ENCODE assay signal across 25 cellular contexts in the genomic region with DNA sequence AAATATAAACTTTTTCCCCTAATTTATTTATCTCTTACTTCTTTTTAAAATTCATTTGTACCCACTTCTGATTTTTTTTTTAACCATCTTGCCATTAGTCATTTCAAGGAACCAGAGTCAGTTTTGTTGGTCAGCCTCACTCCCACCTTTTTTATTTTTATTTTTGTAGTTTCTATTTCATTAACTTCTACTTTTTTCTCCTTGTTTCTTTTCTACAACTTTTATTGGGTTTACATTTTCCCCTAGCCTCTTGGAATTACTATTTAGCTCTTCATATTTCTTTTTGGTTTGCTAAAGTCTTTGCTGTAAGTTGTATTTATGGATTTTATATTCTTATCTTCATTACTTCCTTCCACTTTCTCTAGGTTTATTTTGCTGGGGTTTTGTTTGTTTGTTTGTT. TPM values are rescaled to one million over a fixed set of nuclear protein-coding genes. Genes with fewer than 3 reads are reported as not detected.
A peak's percentile ranks its signal among the peaks of the same experiment; 100 is the strongest.
DNase-seq lines count a peak whose midpoint lies in the region; ATAC-seq, FAIRE-seq and TF ChIP-seq lines count a peak whose summit lies in the region.
"Had no signal": no experiment of that assay in that cellular context is flagged by ENCODE, and none has a peak within 500 bp of the region (broad histone marks: within the 10 kb centered on the region; RNA-seq: fewer than 3 reads in every experiment).

No MANE protein-coding gene starts in this region.

- peaks cover 22% of the 10 kb centered on the region for H3K36me3 Mint-ChIP-seq in HFFc6 (ENCODE audit: low read depth)
- no peaks in the 10 kb centered on the region for H3K36me3 Mint-ChIP-seq in nephron progenitor cell (ENCODE audit: low read depth)
- H3K36me3 Mint-ChIP-seq: CD14-positive monocyte; CD4-positive, alpha-beta memory T cell; CD4-positive, CD25-positive, alpha-beta regulatory T cell; CD8-positive, alpha-beta memory T cell had no signal

- intact Hi-C loops in HCT116 (cut with micrococcal nuclease) (no loop called here), K562 (cut with micrococcal nuclease) (no loop called here), left cardiac atrium (cut with DNase I) (no loop called here), kidney (cut with DNase I) (no loop called here), esophagus squamous epithelium (cut with DNase I) (no loop called here)

- H3K9me3 ChIP-seq in HCT116 (ENCODE audit: control insufficient read depth in 1 of 2, insufficient read depth in 1 of 2, low read depth in 1 of 2, low read length in 2 of 2) = no peaks in the 10 kb centered on the region
- H3K9me3 ChIP-seq in K562 (replicated peaks; ENCODE audit: control insufficient read depth, insufficient read depth, low read depth, low read length) = no peaks in the 10 kb centered on the region
- H3K9me3 ChIP-seq in kidney (ENCODE audit: control insufficient read depth in 1 of 2, low read length in 2 of 2) = peaks cover 0 to 4% of the 10 kb centered on the region in 2 donors
- no peaks in the 10 kb centered on the region for H3K9me3 ChIP-seq in esophagus squamous epithelium
- H3K9me3 ChIP-seq: BE2C, BLaER1, Caco-2 had no signal

- FAIRE-seq in K562 (lab: Jason Lieb, UNC) = no peak
- FAIRE-seq in kidney (lab: Jason Lieb, UNC) = no peak
- FAIRE-seq: D721Med, G401.6, GM12891, GM19239 had no signal

- H3K4me2 ChIP-seq in HCT116 (ENCODE audit: low read length) (no peak overlapping the region), K562 (ENCODE audit: insufficient read depth, low read length) (no peak overlapping the region)
- H3K4me2 ChIP-seq: BLaER1 had no signal

- ATAC-seq in HCT116 (no peak), K562 (no peak), left cardiac atrium (no peak)

- RAD21 ChIA-PET in HCT116 (lab: Charles Lee; ENCODE audit: low non-redundant PET in 1 of 2, low total read pairs in 2 of 2, uncharacterized antibody in 2 of 2, unreplicated experiment in 2 of 2) = no interaction called here

- TF ChIP-seq EP300 in K562 (IDR thresholded peaks at IDR 0.05; ENCODE audit: low read length) = no peak

- no peaks in the 10 kb centered on the region for H3K9me1 ChIP-seq in K562 (ENCODE audit: control insufficient read depth, insufficient read depth, low read length)

- peaks cover 23% of the 10 kb centered on the region for H3K4me1 Mint-ChIP-seq in HFFc6 (ENCODE audit: low read depth)
- no peaks in the 10 kb centered on the region for H3K4me1 Mint-ChIP-seq in nephron progenitor cell
- H3K4me1 Mint-ChIP-seq: CD14-positive monocyte; CD4-positive, alpha-beta memory T cell; CD4-positive, CD25-positive, alpha-beta regulatory T cell; CD8-positive, alpha-beta memory T cell had no signal

- H3K27me3 Mint-ChIP-seq in HFFc6 (ENCODE audit: insufficient read depth) = peaks cover 1% of the 10 kb centered on the region; the same call in 1 of the 2 replicates
- H3K27me3 Mint-ChIP-seq in nephron progenitor cell (ENCODE audit: low read depth, poor library complexity) = peaks cover 5% of the 10 kb centered on the region
- H3K27me3 Mint-ChIP-seq: CD4-positive, alpha-beta memory T cell; CD4-positive, CD25-positive, alpha-beta regulatory T cell; CD8-positive, alpha-beta memory T cell had no signal

- H3K36me3 ChIP-seq in HCT116 (ENCODE audit: control insufficient read depth in 1 of 2, insufficient read depth in 2 of 2, low read length in 2 of 2) = no peaks in the 10 kb centered on the region
- H3K36me3 ChIP-seq in K562 (ENCODE audit: control insufficient read depth, insufficient read depth, low read length) = no peaks in the 10 kb centered on the region
- H3K36me3 ChIP-seq in kidney (ENCODE audit: control insufficient read depth in 1 of 2, insufficient read depth in 2 of 2, low read length in 2 of 2) = no peaks in the 10 kb centered on the region
- H3K36me3 ChIP-seq in esophagus squamous epithelium = no peaks in the 10 kb centered on the region
- H3K36me3 ChIP-seq: BE2C, BLaER1 had no signal

- H3K4me3 ChIP-seq in HCT116 (replicated peaks in 1 of 2; ENCODE audit: low read depth in 1 of 2, low read length in 2 of 2) (no peak overlapping the region), K562 (no peak overlapping the region), kidney (ENCODE audit: low read length in 2 of 2) (no peak overlapping the region), esophagus squamous epithelium (no peak overlapping the region)
- H3K4me3 ChIP-seq: BLaER1 had no signal

- H3K27ac ChIP-seq in HCT116 (ENCODE audit: low read depth, low read length) (no peak overlapping the region), K562 (ENCODE audit: extremely low read depth, low read depth, low read length) (no peak overlapping the region), kidney (ENCODE audit: low read depth in 2 of 2, low read length in 2 of 2) (no peak overlapping the region), esophagus squamous epithelium (no peak overlapping the region)
- H3K27ac ChIP-seq: BLaER1 had no signal

- DNase-seq in HCT116 (ENCODE audit: low read depth, low spot score) (no peak), HFFc6 (no peak), K562 (ENCODE audit: extremely low read depth in 1 of 4, low spot score in 3 of 4) (no peak), nephron progenitor cell (no peak), COLO668 (lab: John Stamatoyannopoulos, UW; ENCODE audit: unreplicated experiment) (no peak), left cardiac atrium (no peak), kidney (no peak), esophagus squamous epithelium (lab: John Stamatoyannopoulos, UW) (no peak)
- DNase-seq: 8988T; ACHN; BE2C; C1 segment of cervical spinal cord; Caco-2; Calu3; CD4-positive, alpha-beta memory T cell; CD4-positive, CD25-positive, alpha-beta regulatory T cell; CD8-positive, alpha-beta memory T cell; DMS79 treated with DMSO at 0.1 percent for 48 hours; GF-D8 had no signal

- H3K9me2 ChIP-seq in HCT116 (ENCODE audit: insufficient read depth) = peaks cover 4% of the 10 kb centered on the region; the same call in 1 of the 2 replicates

- peak overlapping the region; percentile 45; the same call in 1 of the 2 replicates for H3K27ac Mint-ChIP-seq in HFFc6
- peak overlapping the region; percentile 10 for H3K27ac Mint-ChIP-seq in nephron progenitor cell
- H3K27ac Mint-ChIP-seq: CD14-positive monocyte; CD4-positive, alpha-beta memory T cell; CD4-positive, CD25-positive, alpha-beta regulatory T cell; CD8-positive, alpha-beta memory T cell had no signal

- H3K79me2 ChIP-seq in HCT116 (ENCODE audit: insufficient read depth, low read length) (no peaks in the 10 kb centered on the region), K562 (ENCODE audit: control insufficient read depth, insufficient read depth, low read length) (no peaks in the 10 kb centered on the region)

- H2AFZ ChIP-seq in HCT116 (ENCODE audit: low read depth, low read length, poor library complexity, severe bottlenecking) (peak overlapping the region; percentile 8), K562 (ENCODE audit: low read depth, low read length) (no peak overlapping the region; the same call in 1 of the 2 replicates)

- BruUV-seq in HCT116 (replicated peaks; lab: Mats Ljungman, UMichigan) (no TSS peak), K562 (replicated peaks; lab: Mats Ljungman, UMichigan) (no TSS peak)

- CTCF ChIA-PET in HCT116 (lab: Charles Lee) (no interaction called here), K562 (lab: Yijun Ruan, JAX; ENCODE audit: low intra/inter-chr PET ratio) (no interaction called here)

- TF ChIP-seq CTCF in HCT116 (IDR thresholded peaks at IDR 0.05 in 2 of 3, conservative IDR thresholded peaks at IDR 0.05 in 1 of 3; ENCODE audit: borderline replicate concordance in 1 of 3, insufficient read depth in 1 of 3, low read depth in 2 of 3, low read length in 2 of 3) (no peak), HFFc6 (IDR thresholded peaks at IDR 0.05) (no peak), K562 (IDR thresholded peaks at IDR 0.05 in 2 of 3, conservative IDR thresholded peaks at IDR 0.05 in 1 of 3; ENCODE audit: insufficient read depth in 2 of 3, low read depth in 1 of 3, low read length in 3 of 3) (no peak), nephron progenitor cell (IDR thresholded peaks at IDR 0.05) (no peak), kidney (IDR thresholded peaks at IDR 0.05; ENCODE audit: borderline replicate concordance, extremely low read depth, insufficient read depth) (no peak), esophagus squamous epithelium (IDR thresholded peaks at IDR 0.05) (no peak)

- POLR2A ChIA-PET in HCT116 (lab: Charles Lee) (no interaction called here), K562 (lab: Yijun Ruan, JAX) (no interaction called here)

- TF ChIP-seq RAD21 in HCT116 (IDR thresholded peaks at IDR 0.05; ENCODE audit: low read depth) (no peak), K562 (CRISPR knock-in tag; conservative IDR thresholded peaks at IDR 0.05 in 1 of 2, IDR thresholded peaks at IDR 0.05 in 1 of 2) (no peak)

- H4K20me1 ChIP-seq in HCT116 (ENCODE audit: insufficient read depth) = no peaks in the 10 kb centered on the region
- no peaks in the 10 kb centered on the region for H4K20me1 ChIP-seq in K562 (replicated peaks; ENCODE audit: control insufficient read depth, insufficient read depth, low read length)
- H4K20me1 ChIP-seq: BLaER1 had no signal

- TF ChIP-seq POLR2A in HCT116 (IDR thresholded peaks at IDR 0.05; ENCODE audit: borderline replicate concordance, extremely low read depth, insufficient read depth, insufficient read length) (no peak), K562 (conservative IDR thresholded peaks at IDR 0.05) (no peak), esophagus squamous epithelium (IDR thresholded peaks at IDR 0.05) (no peak)

- H3K9me3 Mint-ChIP-seq in HFFc6 = no peaks in the 10 kb centered on the region; the same call in 1 of the 2 replicates
- H3K9me3 Mint-ChIP-seq in nephron progenitor cell = peaks cover 14% of the 10 kb centered on the region

- H3K4me1 ChIP-seq in HCT116 (ENCODE audit: control insufficient read depth in 1 of 2, insufficient read depth in 2 of 2, low read length in 2 of 2) = no peaks in the 10 kb centered on the region
- H3K4me1 ChIP-seq in K562 (replicated peaks in 1 of 2; ENCODE audit: control insufficient read depth in 2 of 2, insufficient read depth in 2 of 2, low read length in 2 of 2) = peaks cover 0 to 3% of the 10 kb centered on the region in 2 experiments; a peak in 3 of 5 replicates
- H3K4me1 ChIP-seq in kidney (ENCODE audit: control insufficient read depth in 1 of 2, insufficient read depth in 1 of 2, low read depth in 1 of 2, low read length in 2 of 2) = no peaks in the 10 kb centered on the region
- no peaks in the 10 kb centered on the region for H3K4me1 ChIP-seq in esophagus squamous epithelium
- H3K4me1 ChIP-seq: BE2C, BLaER1, Caco-2 had no signal

- in situ Hi-C loops in K562 (cut with MboI) = no loop called here

- H3K27me3 ChIP-seq in HCT116 (ENCODE audit: insufficient read depth, low read length) = no peaks in the 10 kb centered on the region
- no peaks in the 10 kb centered on the region for H3K27me3 ChIP-seq in K562 (ENCODE audit: control insufficient read depth in 2 of 2, insufficient read depth in 2 of 2, low read length in 2 of 2)
- H3K27me3 ChIP-seq in esophagus squamous epithelium = no peaks in the 10 kb centered on the region
- H3K27me3 ChIP-seq: BLaER1 had no signal

- H3K4me3 Mint-ChIP-seq in HFFc6 (no peak overlapping the region), nephron progenitor cell (no peak overlapping the region)
- H3K4me3 Mint-ChIP-seq: CD14-positive monocyte; CD4-positive, alpha-beta memory T cell; CD4-positive, CD25-positive, alpha-beta regulatory T cell; CD8-positive, alpha-beta memory T cell had no signal

- H3K9ac ChIP-seq in HCT116 (ENCODE audit: low read length) = no peak overlapping the region
- no peak overlapping the region for H3K9ac ChIP-seq in K562 (ENCODE audit: insufficient read depth in 1 of 2, low read depth in 2 of 2, low read length in 2 of 2)
- H3K9ac ChIP-seq in kidney (ENCODE audit: low read length in 2 of 2) = no peak overlapping the region
- H3K9ac ChIP-seq: BLaER1 had no signal

RNA-seq across cellular contexts. Expression of gene VEPH1, which starts 13.7 kb away (rescaled TPM):
- total RNA-seq in HCT116 (2021; ENCODE audit: unreplicated experiment) (4.9 TPM), K562 (2014; rRNA removed) (3.7 and 5.3 TPM in 2 replicates), K562 (2014; rRNA removed; fragmentation: Illumina TruSeq; extraction: Trizol) (5.8 and 8.1 TPM in 2 replicates), K562 (2015; rRNA removed; fragmentation: Illumina TruSeq; extraction: Trizol) (5.3 and 5.7 TPM in 2 replicates), K562 (2021) (4.6 and 5.1 TPM in 2 replicates), left cardiac atrium (under 1 TPM; 0.42 to 0.56 TPM), kidney (17.8 TPM), esophagus squamous epithelium (not detected)
- 0.45 and 1.0 TPM in 2 replicates for polyA plus RNA-seq in HCT116 (2012)
- 10 to 100 TPM; 33.3 to 72.7 (median 63.8) TPM for total RNA-seq in HFFc6 (2021; fragmentation: NEBNext Ultra II Directional; extraction: Animal tissue kit (Norgen Biotek cat#: 25700))
- total RNA-seq in K562 (2011; cell fraction: chromatin; rRNA removed; ENCODE audit: low replicate concordance) = 9.7 and 15.1 TPM in 2 replicates
- 3.2 and 4.7 TPM in 2 replicates for total RNA-seq in K562 (2011; cell fraction: nucleolus; rRNA removed)
- 3.7 and 7.6 TPM in 2 replicates for total RNA-seq in K562 (2011; cell fraction: nucleoplasm; rRNA removed)
- polyA plus RNA-seq in K562 (2011; rRNA removed) (2.7 and 15.6 TPM in 2 replicates), K562 (2014; fragmentation: Illumina TruSeq; extraction: Trizol) (7.4 and 8.3 TPM in 2 replicates), K562 (2014; fragmentation: Nextera tagmentation; extraction: Ambion mirVana) (10 to 100 TPM; 10.4 to 11.2 TPM), K562 (2014; rRNA removed) (4.4 and 4.5 TPM in 2 replicates), kidney (ENCODE audit: insufficient read depth, low read depth, low replicate concordance) (29.2 TPM)
- 0.97 and 3.2 TPM in 2 replicates for polyA plus RNA-seq in K562 (2011; cell fraction: cytosol; rRNA removed)
- polyA plus RNA-seq in K562 (2011; cell fraction: nucleus; rRNA removed) = 3.3 and 20.2 TPM in 2 replicates
- polyA plus RNA-seq in K562 (2012) = 7.4 and 9.8 TPM in 2 replicates
- 4.8 and 17.5 TPM in 2 replicates for polyA minus RNA-seq in K562 (2011; rRNA and poly(A)+ RNA removed)
- polyA minus RNA-seq in K562 (2011; cell fraction: cytosol; rRNA and poly(A)+ RNA removed) = 4.8 TPM in 1 of 2 replicates, not detected in the other
- 4.7 and 14.9 TPM in 2 replicates for polyA minus RNA-seq in K562 (2011; cell fraction: nucleus; rRNA and poly(A)+ RNA removed)
- total RNA-seq: CD4-positive, alpha-beta memory T cell; CD8-positive, alpha-beta memory T cell had no signal
- polyA plus RNA-seq: CD4-positive, alpha-beta memory T cell; CD4-positive, CD25-positive, alpha-beta regulatory T cell; CD8-positive, alpha-beta memory T cell had no signal
